In genomic region chr6:89977808-89978748, GRCh38 we compare ENCODE assay signal across 11 cellular contexts.
A peak's percentile ranks its signal among the peaks of the same experiment; 100 is the strongest.
DNase-seq lines count a peak whose midpoint lies in the region; ATAC-seq and TF ChIP-seq lines count a peak whose summit lies in the region.
"Had no signal": no experiment of that assay in that cellular context is flagged by ENCODE, and none has a peak within 500 bp of the region (broad histone marks: within the 10 kb centered on the region; RNA-seq: fewer than 3 reads in every experiment).

No MANE protein-coding gene starts in this region.

- no peak for TF ChIP-seq POLR2A in lower leg skin (IDR thresholded peaks at IDR 0.05)

- no peak for ATAC-seq in HG03342 (IDR thresholded peaks at IDR 0.05; ENCODE audit: unreplicated experiment)
- ATAC-seq: naive thymus-derived CD4-positive, alpha-beta T cell; PC-3 had no signal

- no peaks in the 10 kb centered on the region for H3K27me3 ChIP-seq in AG04450 (ENCODE audit: control insufficient read depth, insufficient read depth, low read length)

- WGBS in lower leg skin, 2 donors, result 42 to 48% methylated on average over 8 of the region's 8 CpGs

- POLR2A ChIA-PET in AG04450 (lab: Yijun Ruan, JAX), result interaction anchor here (1.0 to 2.5 kb wide), 3 partner anchors 9 to 241 kb away, joined by 3 to 19 read pairs (median 3); no protein-coding TSS in a partner anchor

- in situ Hi-C loops in astrocyte of the cerebellum (cut with HindIII; ENCODE audit: low sequenced_read_pairs), result no loop called here

- TF ChIP-seq CTCF in AG04450 (IDR thresholded peaks at IDR 0.05; ENCODE audit: low read depth, low read length) (no peak), astrocyte of the cerebellum (IDR thresholded peaks at IDR 0.05; ENCODE audit: low read depth, low read length, missing control alignments) (no peak), lower leg skin (IDR thresholded peaks at IDR 0.05) (no peak)

- H3K27ac ChIP-seq in AG04450 (ENCODE audit: low read depth, low read length), result peak overlapping the region; percentile 73

- CTCF ChIA-PET in AG04450 (lab: Charles Lee), result interaction anchor here (1.0 to 3.6 kb wide), 6 partner anchors 8 to 502 kb away, joined by 3 to 20 read pairs (median 6); no protein-coding TSS in a partner anchor

- intact Hi-C loops in lower leg skin (cut with DNase I; ENCODE audit: low total_unique reads), result no loop called here

- H3K4me3 ChIP-seq in AG04450 (ENCODE audit: low read depth, low read length) (no peak overlapping the region), astrocyte of the cerebellum (ENCODE audit: low read depth, low read length) (no peak overlapping the region), lower leg skin (ENCODE audit: low read depth, poor library complexity, severe bottlenecking) (no peak overlapping the region)

- H3K9me3 ChIP-seq in AG04450 (ENCODE audit: control insufficient read depth, insufficient read depth, low read length), result no peaks in the 10 kb centered on the region

- DNase-seq in AG04450 (ENCODE audit: low read depth, low spot score) (peak; percentile 69), NCI-H187 (lab: John Stamatoyannopoulos, UW) (peak; percentile 56 to 76), astrocyte of the cerebellum (ENCODE audit: low read depth) (peak; percentile 39), left kidney (ENCODE audit: low read depth, low spot score) (peak; percentile 82), SW 1271 (lab: John Stamatoyannopoulos, UW) (no peak), lower leg skin (ENCODE audit: low spot score in 2 of 2) (no peak), GOT3 (lab: John Stamatoyannopoulos, UW) (no peak)
- DNase-seq: activated CD4-positive, alpha-beta T cell treated with anti-CD3 and anti-CD28 coated beads, Interleukin-2, amount 10 ng/mL, durations not matched to agents 7 days and 5 days; naive thymus-derived CD4-positive, alpha-beta T cell; PC-3 had no signal

Comparison
In these comparisons a context has a peak if more than half of its experiments do, and no peak if none do; other contexts are left out.
1. DNase-seq: peak in AG04450 (single experiment), NCI-H187 (2 of 2), astrocyte of the cerebellum (single experiment) and left kidney (single experiment); none in SW 1271 (0 of 2), lower leg skin (0 of 2) and GOT3 (single experiment).